Comparison of ENCODE assay signal across 10 cellular contexts in genomic region chr7:100208911-100209408, GRCh38. TPM values are rescaled to one million over a fixed set of nuclear protein-coding genes. Genes with fewer than 3 reads are reported as not detected.
DNase-seq lines count a peak whose midpoint lies in the region; ATAC-seq lines count a peak whose summit lies in the region.
"Had no signal": no experiment of that assay in that cellular context is flagged by ENCODE, and none has a peak within 500 bp of the region (broad histone marks: within the 10 kb centered on the region; RNA-seq: fewer than 3 reads in every experiment).

No MANE protein-coding gene starts in this region.

- H3K36me3 Mint-ChIP-seq in activated CD4-positive, alpha-beta T cell treated with anti-CD3 and anti-CD28 coated beads, Interleukin-2, amount 10 ng/mL, durations not matched to agents 24 days and 14 days (ENCODE audit: low read depth): peaks cover 22% of the 10 kb centered on the region
- peaks cover 28% of the 10 kb centered on the region for H3K36me3 Mint-ChIP-seq in activated CD8-positive, alpha-beta T cell treated with anti-CD3 and anti-CD28 coated beads, Interleukin-2, amount 10 ng/mL, durations not matched to agents 7 days and 5 days (ENCODE audit: low read depth)
- H3K36me3 Mint-ChIP-seq in stimulated activated memory B cell treated with anti-CD40 and anti-IgM and Interleukin-4, amounts not matched to agents 10 μg/mL and 1 μg/mL and 100 μg/mL, for 72 hours: peaks cover 28% of the 10 kb centered on the region

- H3K27ac ChIP-seq in Karpas-422 (ENCODE audit: low read length): no peak overlapping the region

- POLR2A ChIA-PET in activated CD8-positive, alpha-beta T cell treated with anti-CD3 and anti-CD28 coated beads, Interleukin-2, amount 10 ng/mL, durations not matched to agents 7 days and 5 days (lab: Charles Lee): interaction anchor here (0.9 to 6.9 kb wide), 4 partner anchors 11 to 81 kb away, joined by 3 to 48 read pairs (median 4); partner anchors contain the start of genes LAMTOR4 and PVRIG

- ATAC-seq in HG02938 (IDR thresholded peaks at IDR 0.05; ENCODE audit: unreplicated experiment): peak; percentile 77
- ATAC-seq in activated CD8-positive, alpha-beta T cell treated with anti-CD3 and anti-CD28 coated beads, Interleukin-2, amount 10 ng/mL, durations not matched to agents 7 days and 5 days: peak; percentile 88
- peak; percentile 87 for ATAC-seq in stimulated activated memory B cell treated with anti-CD40 and anti-IgM and Interleukin-4, amounts not matched to agents 10 μg/mL and 1 μg/mL and 100 μg/mL, for 72 hours

- intact Hi-C loops in activated CD4-positive, alpha-beta T cell treated with anti-CD3 and anti-CD28 coated beads, Interleukin-2, amount 10 ng/mL, durations not matched to agents 24 days and 14 days (cut with micrococcal nuclease): loop anchor here (1.0 to 2.0 kb wide), 4 partner anchors 12 to 42 kb away; no protein-coding TSS in a partner anchor

- peak overlapping the region; percentile 86 for H3K27ac Mint-ChIP-seq in activated CD4-positive, alpha-beta T cell treated with anti-CD3 and anti-CD28 coated beads, Interleukin-2, amount 10 ng/mL, durations not matched to agents 24 days and 14 days
- peak overlapping the region; percentile 80 for H3K27ac Mint-ChIP-seq in activated CD8-positive, alpha-beta T cell treated with anti-CD3 and anti-CD28 coated beads, Interleukin-2, amount 10 ng/mL, durations not matched to agents 7 days and 5 days
- H3K27ac Mint-ChIP-seq in stimulated activated memory B cell treated with anti-CD40 and anti-IgM and Interleukin-4, amounts not matched to agents 10 μg/mL and 1 μg/mL and 100 μg/mL, for 72 hours: peak overlapping the region; percentile 85

- no peaks in the 10 kb centered on the region for H4K20me1 ChIP-seq in Karpas-422 (ENCODE audit: insufficient read depth, low read depth, low read length)

- no peaks in the 10 kb centered on the region for H3K27me3 Mint-ChIP-seq in activated CD4-positive, alpha-beta T cell treated with anti-CD3 and anti-CD28 coated beads, Interleukin-2, amount 10 ng/mL, durations not matched to agents 24 days and 14 days
- H3K27me3 Mint-ChIP-seq in activated CD8-positive, alpha-beta T cell treated with anti-CD3 and anti-CD28 coated beads, Interleukin-2, amount 10 ng/mL, durations not matched to agents 7 days and 5 days (ENCODE audit: low read depth): no peaks in the 10 kb centered on the region
- H3K27me3 Mint-ChIP-seq in stimulated activated memory B cell treated with anti-CD40 and anti-IgM and Interleukin-4, amounts not matched to agents 10 μg/mL and 1 μg/mL and 100 μg/mL, for 72 hours: no peaks in the 10 kb centered on the region

- no peak overlapping the region for H3K4me2 ChIP-seq in Karpas-422 (ENCODE audit: low read depth, low read length, poor library complexity, severe bottlenecking)

- H3K36me3 ChIP-seq in Karpas-422 (ENCODE audit: insufficient read depth, low read length): no peaks in the 10 kb centered on the region

- H3K4me1 ChIP-seq in Karpas-422 (ENCODE audit: low read length): peaks cover 10% of the 10 kb centered on the region

- no peaks in the 10 kb centered on the region for H3K9me3 ChIP-seq in Karpas-422 (ENCODE audit: low read length)

- no peak overlapping the region for H2AFZ ChIP-seq in Karpas-422 (ENCODE audit: low read length)

- H3K4me1 Mint-ChIP-seq in activated CD4-positive, alpha-beta T cell treated with anti-CD3 and anti-CD28 coated beads, Interleukin-2, amount 10 ng/mL, durations not matched to agents 24 days and 14 days: peaks cover 46% of the 10 kb centered on the region
- peaks cover 53% of the 10 kb centered on the region for H3K4me1 Mint-ChIP-seq in activated CD8-positive, alpha-beta T cell treated with anti-CD3 and anti-CD28 coated beads, Interleukin-2, amount 10 ng/mL, durations not matched to agents 7 days and 5 days (ENCODE audit: low read depth)
- H3K4me1 Mint-ChIP-seq in stimulated activated memory B cell treated with anti-CD40 and anti-IgM and Interleukin-4, amounts not matched to agents 10 μg/mL and 1 μg/mL and 100 μg/mL, for 72 hours: peaks cover 61% of the 10 kb centered on the region

- no peaks in the 10 kb centered on the region for H3K27me3 ChIP-seq in Karpas-422 (ENCODE audit: low read length)

- peaks cover 4% of the 10 kb centered on the region for H3K9me3 Mint-ChIP-seq in activated CD4-positive, alpha-beta T cell treated with anti-CD3 and anti-CD28 coated beads, Interleukin-2, amount 10 ng/mL, durations not matched to agents 24 days and 14 days
- H3K9me3 Mint-ChIP-seq in activated CD8-positive, alpha-beta T cell treated with anti-CD3 and anti-CD28 coated beads, Interleukin-2, amount 10 ng/mL, durations not matched to agents 7 days and 5 days (ENCODE audit: insufficient read depth): no peaks in the 10 kb centered on the region
- H3K9me3 Mint-ChIP-seq in stimulated activated memory B cell treated with anti-CD40 and anti-IgM and Interleukin-4, amounts not matched to agents 10 μg/mL and 1 μg/mL and 100 μg/mL, for 72 hours: no peaks in the 10 kb centered on the region

- CTCF ChIA-PET in activated CD8-positive, alpha-beta T cell treated with anti-CD3 and anti-CD28 coated beads, Interleukin-2, amount 10 ng/mL, durations not matched to agents 7 days and 5 days (lab: Charles Lee): interaction anchor here (1.0 to 16.0 kb wide), 9 partner anchors 9 to 136 kb away, joined by 3 to 200 read pairs (median 12); partner anchors contain the start of gene PVRIG

- H3K9me2 ChIP-seq in Karpas-422 (replicated peaks; ENCODE audit: insufficient read depth, low read length): no peaks in the 10 kb centered on the region

- H3K4me3 Mint-ChIP-seq in activated CD4-positive, alpha-beta T cell treated with anti-CD3 and anti-CD28 coated beads, Interleukin-2, amount 10 ng/mL, durations not matched to agents 24 days and 14 days: peak overlapping the region; percentile 74
- peak overlapping the region; percentile 62 for H3K4me3 Mint-ChIP-seq in activated CD8-positive, alpha-beta T cell treated with anti-CD3 and anti-CD28 coated beads, Interleukin-2, amount 10 ng/mL, durations not matched to agents 7 days and 5 days
- peak overlapping the region; percentile 63 for H3K4me3 Mint-ChIP-seq in stimulated activated memory B cell treated with anti-CD40 and anti-IgM and Interleukin-4, amounts not matched to agents 10 μg/mL and 1 μg/mL and 100 μg/mL, for 72 hours

- no peak overlapping the region for H3K9ac ChIP-seq in Karpas-422 (ENCODE audit: low read length)

- H3K4me3 ChIP-seq in Karpas-422 (ENCODE audit: low read length): no peak overlapping the region

- peak; percentile 85 for DNase-seq in activated CD4-positive, alpha-beta T cell treated with anti-CD3 and anti-CD28 coated beads, Interleukin-2, amount 10 ng/mL, durations not matched to agents 24 days and 14 days
- DNase-seq in activated CD4-positive, alpha-beta T cell treated with anti-CD3 and anti-CD28 coated beads for 1 hour: no peak
- DNase-seq in activated CD8-positive, alpha-beta T cell treated with anti-CD3 and anti-CD28 coated beads, Interleukin-2, amount 10 ng/mL, durations not matched to agents 7 days and 5 days: peak; percentile 78
- DNase-seq in NCI-H446 treated with DMSO at 0.1 percent for 48 hours (lab: John Stamatoyannopoulos, UW) (no peak), COLO829 (ENCODE audit: low spot score) (no peak), Karpas-422 (no peak)
- DNase-seq: hippocampal formation had no signal

- no peaks in the 10 kb centered on the region for H3K79me2 ChIP-seq in Karpas-422 (ENCODE audit: low read length)

RNA-seq across cellular contexts. Expression of gene PVRIG, which starts 10.8 kb away (rescaled TPM):
- 20.9 and 21.6 TPM in 2 replicates for total RNA-seq in activated CD4-positive, alpha-beta T cell treated with anti-CD3 and anti-CD28 coated beads, Interleukin-2, amount 10 ng/mL, durations not matched to agents 24 days and 14 days
- total RNA-seq in activated CD8-positive, alpha-beta T cell treated with anti-CD3 and anti-CD28 coated beads, Interleukin-2, amount 10 ng/mL, durations not matched to agents 7 days and 5 days: 10 to 100 TPM; 61.6 to 64.8 TPM
- total RNA-seq in Karpas-422 (2014; rRNA removed; shearing (Covaris generic); ENCODE audit: low replicate concordance): 1.6 and 2.7 TPM in 2 replicates
- total RNA-seq: LHCN-M2 had no signal

RNA-seq across cellular contexts. Expression of gene STAG3, which starts 31.2 kb away (rescaled TPM):
- total RNA-seq in activated CD4-positive, alpha-beta T cell treated with anti-CD3 and anti-CD28 coated beads, Interleukin-2, amount 10 ng/mL, durations not matched to agents 24 days and 14 days: 23.7 TPM in 2 replicates
- 10 to 100 TPM; 16.5 to 20.6 TPM for total RNA-seq in activated CD8-positive, alpha-beta T cell treated with anti-CD3 and anti-CD28 coated beads, Interleukin-2, amount 10 ng/mL, durations not matched to agents 7 days and 5 days
- 8.1 and 22.1 TPM in 2 replicates for total RNA-seq in Karpas-422 (2014; rRNA removed; shearing (Covaris generic); ENCODE audit: low replicate concordance)

RNA-seq across cellular contexts. Expression of gene GPC2, which starts 31.8 kb away (rescaled TPM):
- 6.3 and 7.9 TPM in 2 replicates for total RNA-seq in activated CD4-positive, alpha-beta T cell treated with anti-CD3 and anti-CD28 coated beads, Interleukin-2, amount 10 ng/mL, durations not matched to agents 24 days and 14 days
- 1 to 10 TPM; 8.1 to 8.2 TPM for total RNA-seq in activated CD8-positive, alpha-beta T cell treated with anti-CD3 and anti-CD28 coated beads, Interleukin-2, amount 10 ng/mL, durations not matched to agents 7 days and 5 days
- total RNA-seq in Karpas-422 (2014; rRNA removed; shearing (Covaris generic); ENCODE audit: low replicate concordance): 1.9 and 5.3 TPM in 2 replicates

RNA-seq across cellular contexts. Expression of gene GAL3ST4, which starts 40.5 kb away (rescaled TPM):
- total RNA-seq in activated CD4-positive, alpha-beta T cell treated with anti-CD3 and anti-CD28 coated beads, Interleukin-2, amount 10 ng/mL, durations not matched to agents 24 days and 14 days: 2.1 TPM in 2 replicates
- total RNA-seq in activated CD8-positive, alpha-beta T cell treated with anti-CD3 and anti-CD28 coated beads, Interleukin-2, amount 10 ng/mL, durations not matched to agents 7 days and 5 days: 1 to 10 TPM; 2.8 to 3.5 TPM
- total RNA-seq in Karpas-422 (2014; rRNA removed; shearing (Covaris generic); ENCODE audit: low replicate concordance): 0.11 TPM in 1 of 2 replicates, not detected in the other

RNA-seq across cellular contexts. Expression of gene TRAPPC14, which starts 50.4 kb away (rescaled TPM):
- 31.7 and 39.2 TPM in 2 replicates for total RNA-seq in activated CD4-positive, alpha-beta T cell treated with anti-CD3 and anti-CD28 coated beads, Interleukin-2, amount 10 ng/mL, durations not matched to agents 24 days and 14 days
- 10 to 100 TPM; 42.7 to 44.0 TPM for total RNA-seq in activated CD8-positive, alpha-beta T cell treated with anti-CD3 and anti-CD28 coated beads, Interleukin-2, amount 10 ng/mL, durations not matched to agents 7 days and 5 days
- total RNA-seq in Karpas-422 (2014; rRNA removed; shearing (Covaris generic); ENCODE audit: low replicate concordance): 15.8 and 23.3 TPM in 2 replicates

Comparison
In these comparisons a context has a peak if more than half of its experiments do, and no peak if none do; other contexts are left out.
1. DNase-seq: peak in activated CD4-positive, alpha-beta T cell treated with anti-CD3 and anti-CD28 coated beads, Interleukin-2, amount 10 ng/mL, durations not matched to agents 24 days and 14 days (single experiment) and activated CD8-positive, alpha-beta T cell treated with anti-CD3 and anti-CD28 coated beads, Interleukin-2, amount 10 ng/mL, durations not matched to agents 7 days and 5 days (single experiment); none in activated CD4-positive, alpha-beta T cell treated with anti-CD3 and anti-CD28 coated beads for 1 hour (single experiment), NCI-H446 treated with DMSO at 0.1 percent for 48 hours (single experiment), COLO829 (single experiment) and Karpas-422 (single experiment).
2. Peak in every context shown above with its lines, with median percentiles within 50 percentile points of each other: H3K27ac Mint-ChIP-seq, H3K4me3 Mint-ChIP-seq and ATAC-seq.